Comparison of ENCODE assay signal across 8 cellular contexts in the genomic region with DNA sequence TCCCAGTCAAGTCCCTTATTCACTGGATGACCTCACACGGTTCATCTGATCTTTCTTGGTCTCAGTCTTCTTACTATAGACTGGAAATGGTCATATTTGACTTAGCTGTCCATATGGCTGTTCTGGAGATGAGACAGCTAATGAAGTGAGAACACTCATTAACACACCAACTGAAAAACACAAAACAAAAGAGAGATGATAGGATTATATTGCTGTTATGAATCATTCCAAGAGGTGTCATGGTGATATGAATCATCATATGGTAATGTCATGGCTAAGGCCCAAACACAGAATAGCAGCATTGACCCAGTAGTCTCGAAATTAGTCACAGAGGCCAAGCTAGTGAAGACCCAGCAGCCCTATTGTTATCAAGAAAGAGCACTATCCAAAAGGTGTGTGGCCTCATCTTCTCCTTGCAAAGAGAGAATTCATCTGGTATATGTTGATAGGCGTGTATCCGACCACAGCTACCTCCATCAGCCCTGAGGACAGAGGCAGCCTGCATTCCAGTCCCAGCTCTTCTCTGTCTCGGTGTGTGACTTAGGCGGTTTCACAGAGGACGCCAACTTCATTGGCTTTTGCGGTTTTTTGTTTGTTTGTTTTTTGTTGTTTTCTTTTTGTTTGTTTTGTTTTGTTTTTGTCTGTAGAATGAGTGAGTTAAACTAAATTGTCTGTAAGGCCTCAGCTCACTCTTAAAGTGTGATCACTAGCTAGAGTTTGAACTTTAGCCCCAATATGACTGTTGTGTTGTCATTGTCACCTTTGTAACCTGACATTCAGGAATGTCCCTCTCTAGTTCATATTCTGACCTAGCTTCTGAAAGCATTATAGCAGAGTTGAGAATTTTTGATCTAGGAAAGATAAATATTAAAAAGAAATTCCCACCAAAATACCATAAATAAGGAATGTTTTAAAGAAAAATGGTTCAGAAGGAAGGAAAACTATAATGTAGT.
DNase-seq lines count a peak whose midpoint lies in the region; ATAC-seq and TF ChIP-seq lines count a peak whose summit lies in the region.

No MANE protein-coding gene starts in this region.

- in situ Hi-C loops in KBM-7 (cut with MboI; ENCODE audit: low pct_unique_long_range_greater_than_20kb, low sequenced_read_pairs): no loop called here

- intact Hi-C loops in natural killer cell (cut with micrococcal nuclease): no loop called here

- TF ChIP-seq CTCF in HFFc6 (IDR thresholded peaks at IDR 0.05) (no peak), natural killer cell (IDR thresholded peaks at IDR 0.05) (no peak)

- H3K4me1 Mint-ChIP-seq in HFFc6 (ENCODE audit: low read depth) (peaks cover 11% of the 10 kb centered on the region), natural killer cell (no peaks in the 10 kb centered on the region)

- H3K27ac Mint-ChIP-seq in HFFc6: peak overlapping the region; percentile 3; the same call in 1 of the 2 replicates
- H3K27ac Mint-ChIP-seq in natural killer cell: no peak overlapping the region

- H3K9me3 Mint-ChIP-seq in HFFc6 (no peaks in the 10 kb centered on the region), natural killer cell (no peaks in the 10 kb centered on the region)

- no peak overlapping the region for H3K4me3 Mint-ChIP-seq in HFFc6
- H3K4me3 Mint-ChIP-seq in natural killer cell: no peak overlapping the region

- peaks cover 17% of the 10 kb centered on the region for H3K27me3 Mint-ChIP-seq in HFFc6 (ENCODE audit: insufficient read depth)
- H3K27me3 Mint-ChIP-seq in natural killer cell (ENCODE audit: low read depth in 2 of 2): peaks cover 7 to 26% of the 10 kb centered on the region in 2 donors

- DNase-seq in HFFc6 (peak; percentile 62), MV-4-11 (lab: John Stamatoyannopoulos, UW) (peak; percentile 52), astrocyte of the hippocampus (ENCODE audit: low read depth, low spot score) (peak; percentile 70), natural killer cell (no peak), islet precursor cell (no peak), cerebellar cortex (ENCODE audit: low spot score) (no peak), KBM-7 (no peak)

- ATAC-seq in GM18499 (IDR thresholded peaks at IDR 0.05; ENCODE audit: insufficient read depth, unreplicated experiment) (peak; percentile 97), natural killer cell (peak in 2 of 3 donors; percentile 64 to 65)

- no peaks in the 10 kb centered on the region for H3K36me3 Mint-ChIP-seq in HFFc6 (ENCODE audit: low read depth)
- H3K36me3 Mint-ChIP-seq in natural killer cell: no peaks in the 10 kb centered on the region

Comparison
In these comparisons a context has a peak if more than half of its experiments do, and no peak if none do; other contexts are left out.
1. DNase-seq: peak in HFFc6 (single experiment), MV-4-11 (single experiment) and astrocyte of the hippocampus (single experiment); none in natural killer cell (single experiment), islet precursor cell (single experiment), cerebellar cortex (single experiment) and KBM-7 (single experiment).